In genomic region chr16:22297871-22298733, GRCh38 we compare ENCODE assay signal across 8 cellular contexts. TPM values are rescaled to one million over a fixed set of nuclear protein-coding genes. Genes with fewer than 3 reads are reported as not detected.
DNase-seq lines count a peak whose midpoint lies in the region; ATAC-seq and TF ChIP-seq lines count a peak whose summit lies in the region.

No MANE protein-coding gene starts in this region.

- peak; percentile 47 for TF ChIP-seq POLR2A in GM18951 (IDR thresholded peaks at IDR 0.05; ENCODE audit: extremely low read depth, insufficient read depth, insufficient read length)

- DNase-seq in AG09309 (ENCODE audit: low read depth) (peak; percentile 97), NCI-H748 (lab: John Stamatoyannopoulos, UW; ENCODE audit: unreplicated experiment) (peak; percentile 93), ecto neural progenitor cell (ENCODE audit: low spot score) (peak; percentile 79), lower lobe of right lung (peak; percentile 50)
- DNase-seq in activated CD4-positive, alpha-beta T cell treated with anti-CD3 and anti-CD28 coated beads, Interleukin-2, amount 50 U/mL, for 48 hours: peak; percentile 69 to 75
- DNase-seq in stimulated activated CD4-positive, alpha-beta T cell treated with anti-CD3 and anti-CD28 coated beads, TNF-alpha, amount 100 ng/mL, for 1 hour (ENCODE audit: low read depth in 3 of 3, low spot score in 1 of 3): peak; percentile 37 to 56 (median 38)

- ATAC-seq in HG03521 (IDR thresholded peaks at IDR 0.05; ENCODE audit: unreplicated experiment) (peak; percentile 23), lower lobe of right lung (peak; percentile 66 to 71)

- H3K27ac ChIP-seq in lower lobe of right lung: peak overlapping the region; percentile 92

- peaks cover 29% of the 10 kb centered on the region for H3K4me1 ChIP-seq in lower lobe of right lung

- no peaks in the 10 kb centered on the region for H3K9me3 ChIP-seq in lower lobe of right lung

- H3K4me3 ChIP-seq in AG09309 (ENCODE audit: control insufficient read depth, low read depth, low read length) (peak overlapping the region; percentile 95), lower lobe of right lung (peak overlapping the region; percentile 95)

- TF ChIP-seq CTCF in AG09309 (IDR thresholded peaks at IDR 0.05; ENCODE audit: control insufficient read depth, insufficient read depth, low read depth, low read length, missing control alignments): no peak
- no peak for TF ChIP-seq CTCF in lower lobe of right lung (IDR thresholded peaks at IDR 0.05)

- H3K27me3 ChIP-seq in lower lobe of right lung (ENCODE audit: low read depth): no peaks in the 10 kb centered on the region

- in situ Hi-C loops in GM18951 (cut with MboI; ENCODE audit: low sequenced_read_pairs, unreplicated experiment): loop anchor here (5.0 kb wide), 1 partner anchor 91 kb away; the partner anchor contains the start of gene EEF2K

- H3K36me3 ChIP-seq in lower lobe of right lung: peaks cover 10% of the 10 kb centered on the region

- intact Hi-C loops in lower lobe of right lung (cut with DNase I): loop anchor here (5.0 kb wide), 1 partner anchor 101 kb away; no protein-coding TSS in a partner anchor

RNA-seq across cellular contexts. Expression of gene POLR3E, which starts 0.9 kb away (rescaled TPM):
- total RNA-seq in lower lobe of right lung: 36.6 TPM

Comparison
In these comparisons a context has a peak if more than half of its experiments do, and no peak if none do; other contexts are left out.
1. Peak in every context shown above with its lines: DNase-seq, ATAC-seq, H3K4me3 ChIP-seq and H3K27ac ChIP-seq.
2. DNase-seq: peak in every context shown above with its lines; median percentile 97 in AG09309; 93 in NCI-H748; 79 in ecto neural progenitor cell; 72 in activated CD4-positive, alpha-beta T cell treated with anti-CD3 and anti-CD28 coated beads, Interleukin-2, amount 50 U/mL, for 48 hours; 50 in lower lobe of right lung; 38 in stimulated activated CD4-positive, alpha-beta T cell treated with anti-CD3 and anti-CD28 coated beads, TNF-alpha, amount 100 ng/mL, for 1 hour.